Comparison of ENCODE assay signal across 17 cellular contexts in genomic region chr1:26254404-26254803, GRCh38. TPM values are rescaled to one million over a fixed set of nuclear protein-coding genes. Genes with fewer than 3 reads are reported as not detected.
DNase-seq lines count a peak whose midpoint lies in the region; ATAC-seq and TF ChIP-seq lines count a peak whose summit lies in the region.
"Had no signal": no experiment of that assay in that cellular context is flagged by ENCODE, and none has a peak within 500 bp of the region (broad histone marks: within the 10 kb centered on the region; RNA-seq: fewer than 3 reads in every experiment).

No MANE protein-coding gene starts in this region.

- TF ChIP-seq CTCF in SK-N-SH (IDR thresholded peaks at IDR 0.05) (no peak), right atrium auricular region (IDR thresholded peaks at IDR 0.05) (no peak), upper lobe of left lung (IDR thresholded peaks at IDR 0.05) (no peak)

- H3K36me3 ChIP-seq in SK-N-SH (replicated peaks in 1 of 2; ENCODE audit: control insufficient read depth in 1 of 2, insufficient read depth in 2 of 2, low read length in 1 of 2): peaks cover 3 to 24% of the 10 kb centered on the region in 2 experiments
- H3K36me3 ChIP-seq in right atrium auricular region: peaks cover 11% of the 10 kb centered on the region
- peaks cover 16 to 25% (median 21%) of the 10 kb centered on the region in 3 donors for H3K36me3 ChIP-seq in skeletal muscle tissue (ENCODE audit: control insufficient read depth in 3 of 3, insufficient read depth in 3 of 3, low read length in 3 of 3)
- peaks cover 0 to 33% (median 14%) of the 10 kb centered on the region in 4 donors for H3K36me3 ChIP-seq in upper lobe of left lung

- TF ChIP-seq POLR2A in upper lobe of left lung (IDR thresholded peaks at IDR 0.05): no peak

- H3K9me3 ChIP-seq in SK-N-SH: no peaks in the 10 kb centered on the region
- no peaks in the 10 kb centered on the region for H3K9me3 ChIP-seq in right atrium auricular region
- H3K9me3 ChIP-seq in skeletal muscle tissue (ENCODE audit: control insufficient read depth in 3 of 3, low read length in 3 of 3): no peaks in the 10 kb centered on the region
- H3K9me3 ChIP-seq in upper lobe of left lung: no peaks in the 10 kb centered on the region
- H3K9me3 ChIP-seq: Caco-2 had no signal

- H3K9ac ChIP-seq in SK-N-SH (no peak overlapping the region), skeletal muscle tissue (ENCODE audit: low read depth in 1 of 3, low read length in 3 of 3) (peak overlapping the region; percentile 58 to 86 (median 83))

- no peak overlapping the region for H3K4me2 ChIP-seq in SK-N-SH

- H3K27ac ChIP-seq in SK-N-SH (ENCODE audit: low read depth in 2 of 2, low read length in 1 of 2) (no peak overlapping the region), right atrium auricular region (peak overlapping the region; percentile 81 to 88), skeletal muscle tissue (ENCODE audit: low read depth, low read length) (peak overlapping the region; percentile 86), upper lobe of left lung (no peak overlapping the region)
- H3K27ac ChIP-seq: 22Rv1 had no signal

- H3K4me1 ChIP-seq in SK-N-SH (ENCODE audit: control insufficient read depth in 1 of 2, insufficient read depth in 2 of 2, low read depth in 1 of 2, low read length in 1 of 2): no peaks in the 10 kb centered on the region
- H3K4me1 ChIP-seq in right atrium auricular region: peaks cover 0 to 12% of the 10 kb centered on the region in 2 donors
- peaks cover 15 to 22% (median 20%) of the 10 kb centered on the region in 3 donors for H3K4me1 ChIP-seq in skeletal muscle tissue (ENCODE audit: control insufficient read depth in 3 of 3, insufficient read depth in 3 of 3, low read length in 3 of 3)
- no peaks in the 10 kb centered on the region for H3K4me1 ChIP-seq in upper lobe of left lung
- H3K4me1 ChIP-seq: Caco-2 had no signal

- H3K27me3 ChIP-seq in SK-N-SH (ENCODE audit: insufficient read depth): no peaks in the 10 kb centered on the region
- H3K27me3 ChIP-seq in right atrium auricular region: no peaks in the 10 kb centered on the region
- H3K27me3 ChIP-seq in skeletal muscle tissue (ENCODE audit: control insufficient read depth in 3 of 3, insufficient read depth in 3 of 3, low read length in 3 of 3): no peaks in the 10 kb centered on the region
- no peaks in the 10 kb centered on the region for H3K27me3 ChIP-seq in upper lobe of left lung

- no peak for TF ChIP-seq RAD21 in SK-N-SH (IDR thresholded peaks at IDR 0.05; ENCODE audit: low read length)

- H2AFZ ChIP-seq in SK-N-SH (ENCODE audit: low read depth): no peak overlapping the region

- POLR2A ChIA-PET in SK-N-SH (lab: Yijun Ruan, JAX): no interaction called here

- CTCF ChIA-PET in SK-N-SH (lab: Yijun Ruan, JAX): interaction anchor here (0.8 to 3.8 kb wide), 3 partner anchors 19 to 110 kb away, joined by 3 to 17 read pairs (median 3); no protein-coding TSS in a partner anchor

- H3K4me3 ChIP-seq in SK-N-SH (ENCODE audit: low read depth in 2 of 2, low read length in 1 of 2) (no peak overlapping the region), right atrium auricular region (peak overlapping the region; percentile 15 to 44), skeletal muscle tissue (ENCODE audit: low read length in 3 of 3) (peak overlapping the region; percentile 62 to 81 (median 73)), upper lobe of left lung (no peak overlapping the region)
- H3K4me3 ChIP-seq: K562 had no signal

- no peaks in the 10 kb centered on the region for H4K20me1 ChIP-seq in SK-N-SH (ENCODE audit: insufficient read depth)

- H3K9me2 ChIP-seq in SK-N-SH: no peaks in the 10 kb centered on the region

- DNase-seq in SK-N-SH (no peak), astrocyte of the hippocampus (ENCODE audit: low read depth, low spot score) (peak; percentile 29), right atrium auricular region (ENCODE audit: low spot score) (no peak), SK-N-DZ (ENCODE audit: low spot score) (no peak), upper lobe of left lung (no peak), NCI-H1105 (lab: John Stamatoyannopoulos, UW) (no peak)
- DNase-seq: Caco-2; CD4-positive, CD25-positive, alpha-beta regulatory T cell; EL; NCI-H1694; NCI-H2107; NCI-H345; NCI-H526 treated with DMSO at 0.1 percent for 48 hours had no signal

- no peaks in the 10 kb centered on the region; the same call in 1 of the 2 replicates for H3K79me2 ChIP-seq in SK-N-SH (ENCODE audit: insufficient read depth)

- TF ChIP-seq EP300 in SK-N-SH (IDR thresholded peaks at IDR 0.05; ENCODE audit: borderline replicate concordance in 1 of 2, low read depth in 1 of 2, low read length in 1 of 2) (no peak), upper lobe of left lung (IDR thresholded peaks at IDR 0.05) (no peak)

- 75% methylated on average over 3 of the region's 3 CpGs for WGBS in SK-N-SH (ENCODE audit: low lambda C conversion rate)
- WGBS in upper lobe of left lung, 2 donors: 78 to 93% methylated on average over 3 of the region's 3 CpGs

- no peaks in the 10 kb centered on the region for H3F3A ChIP-seq in SK-N-SH (replicated peaks; ENCODE audit: insufficient read depth)

- ATAC-seq in SK-N-SH treated with all-trans-retinoic acid at 6 μM for 48 hours (peak; percentile 88), upper lobe of left lung (ENCODE audit: low FRiP score in 2 of 2) (no peak)
- ATAC-seq: K562 had no signal

TF ChIP-seq in SK-N-SH treated with all-trans-retinoic acid at 6 μM for 48 hours, 23 proteins besides CTCF, POLR2A, EP300 and RAD21:
- TF ChIP-seq ISL1 (CRISPR knock-in tag; IDR thresholded peaks at IDR 0.05) (no peak), CREB5 (CRISPR knock-in tag; IDR thresholded peaks at IDR 0.05; ENCODE audit: low read depth) (no peak)

TF ChIP-seq in SK-N-SH, 30 proteins besides CTCF, POLR2A, EP300 and RAD21:
- TF ChIP-seq EZH2phosphoT487 (IDR thresholded peaks at IDR 0.05; ENCODE audit: borderline replicate concordance, low read depth) (no peak), TAF1 (IDR thresholded peaks at IDR 0.05; ENCODE audit: borderline replicate concordance, low read depth, low read length) (no peak), TCF12 (IDR thresholded peaks at IDR 0.05) (no peak), MAX (IDR thresholded peaks at IDR 0.05; ENCODE audit: low read depth) (no peak), SIN3A (IDR thresholded peaks at IDR 0.05; ENCODE audit: borderline replicate concordance, low read depth, low read length) (no peak)
TF ChIP-seq in SK-N-SH: peak in this region for 0.

RNA-seq across cellular contexts. Expression of gene CEP85, which starts 20.4 kb away (rescaled TPM):
- 12.1 and 16.6 TPM in 2 replicates for polyA plus RNA-seq in SK-N-SH (2012; rRNA removed)
- polyA plus RNA-seq in SK-N-SH (2012; cell fraction: cytosol; rRNA removed): 6.1 and 9.2 TPM in 2 replicates
- polyA plus RNA-seq in SK-N-SH (2012; cell fraction: nucleus; rRNA removed): 24.1 and 38.1 TPM in 2 replicates
- total RNA-seq in right atrium auricular region: 100 to 1,000 TPM in 1 of 2 donors, 10 to 100 TPM in 1; 31.2 to 104 TPM
- 25.1 TPM for total RNA-seq in skeletal muscle tissue
- polyA plus RNA-seq in SK-N-DZ (2014; cell fraction: cytosol; rRNA removed): 34.0 and 39.5 TPM in 2 replicates
- 75.2 and 82.4 TPM in 2 replicates for polyA plus RNA-seq in SK-N-DZ (2014; cell fraction: nucleus; rRNA removed)
- 10 to 100 TPM; 10.1 to 16.8 (median 10.7) TPM for total RNA-seq in upper lobe of left lung

RNA-seq across cellular contexts. Expression of gene SH3BGRL3, which starts 25.5 kb away (rescaled TPM):
- polyA plus RNA-seq in SK-N-SH (2012; rRNA removed): 131 and 202 TPM in 2 replicates
- 152 and 168 TPM in 2 replicates for polyA plus RNA-seq in SK-N-SH (2012; cell fraction: cytosol; rRNA removed)
- polyA plus RNA-seq in SK-N-SH (2012; cell fraction: nucleus; rRNA removed): 42.7 and 49.7 TPM in 2 replicates
- total RNA-seq in right atrium auricular region: 10 to 100 TPM; 24.8 to 66.0 TPM
- 4.2 TPM for total RNA-seq in skeletal muscle tissue
- polyA plus RNA-seq in SK-N-DZ (2014; cell fraction: cytosol; rRNA removed): 9.1 and 15.6 TPM in 2 replicates
- polyA plus RNA-seq in SK-N-DZ (2014; cell fraction: nucleus; rRNA removed): 4.0 and 8.9 TPM in 2 replicates
- total RNA-seq in upper lobe of left lung: 100 to 1,000 TPM in 4 of 6 donors, 10 to 100 TPM in 2; 39.1 to 271 (median 156) TPM

RNA-seq across cellular contexts. Expression of gene UBXN11, which starts 52.0 kb away (rescaled TPM):
- polyA plus RNA-seq in SK-N-SH (2012; rRNA removed): 30.6 and 35.3 TPM in 2 replicates
- polyA plus RNA-seq in SK-N-SH (2012; cell fraction: cytosol; rRNA removed): 5.8 and 8.5 TPM in 2 replicates
- 201 and 211 TPM in 2 replicates for polyA plus RNA-seq in SK-N-SH (2012; cell fraction: nucleus; rRNA removed)
- total RNA-seq in right atrium auricular region: 1 to 10 TPM; 4.5 to 7.4 TPM
- total RNA-seq in skeletal muscle tissue: 2.1 TPM
- 4.8 and 5.1 TPM in 2 replicates for polyA plus RNA-seq in SK-N-DZ (2014; cell fraction: cytosol; rRNA removed)
- polyA plus RNA-seq in SK-N-DZ (2014; cell fraction: nucleus; rRNA removed): 52.0 and 62.5 TPM in 2 replicates
- total RNA-seq in upper lobe of left lung: 100 to 1,000 TPM in 2 of 6 donors, 10 to 100 TPM in 4; 25.7 to 194 (median 62.5) TPM

Comparison
In these comparisons a context has a peak if more than half of its experiments do, and no peak if none do; other contexts are left out.
1. H3K27ac ChIP-seq: peak in right atrium auricular region (2 of 2) and skeletal muscle tissue (single experiment); none in SK-N-SH (0 of 2) and upper lobe of left lung (0 of 4).
2. H3K4me3 ChIP-seq: peak in right atrium auricular region (2 of 2) and skeletal muscle tissue (3 of 3); none in SK-N-SH (0 of 2) and upper lobe of left lung (0 of 4).